Comparison of ENCODE assay signal across 14 cellular contexts in the genomic region with DNA sequence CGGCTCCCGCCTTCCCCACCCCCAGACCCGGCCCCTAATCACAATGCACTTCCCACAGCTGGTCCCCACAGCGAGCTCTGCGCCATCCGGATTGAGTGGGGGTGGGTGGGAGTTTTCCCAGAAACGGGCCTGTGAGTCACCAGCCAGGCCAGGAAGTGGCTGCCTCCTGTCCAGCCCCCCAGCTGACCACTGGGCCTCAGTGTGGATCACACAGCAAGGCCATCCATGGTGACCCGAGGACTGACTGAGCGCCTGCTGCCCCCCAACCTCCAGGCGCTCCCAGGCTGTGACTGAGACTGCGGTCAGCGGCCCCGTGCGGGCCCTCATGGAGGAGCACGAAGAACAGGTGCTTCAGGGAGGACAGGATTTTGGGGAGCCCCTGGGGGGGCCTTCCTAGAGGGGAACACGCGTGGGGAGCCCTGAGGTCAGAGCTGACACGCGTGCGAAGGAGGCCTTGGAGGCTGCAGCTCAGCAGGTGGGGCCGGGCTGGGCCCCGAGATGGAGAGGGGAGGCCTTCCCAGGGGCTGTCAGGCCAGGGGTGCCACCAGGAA. TPM values are rescaled to one million over a fixed set of nuclear protein-coding genes. Genes with fewer than 3 reads are reported as not detected.
DNase-seq lines count a peak whose midpoint lies in the region; ATAC-seq, FAIRE-seq and TF ChIP-seq lines count a peak whose summit lies in the region.
"Had no signal": no experiment of that assay in that cellular context is flagged by ENCODE, and none has a peak within 500 bp of the region (broad histone marks: within the 10 kb centered on the region; RNA-seq: fewer than 3 reads in every experiment).

No MANE protein-coding gene starts in this region.

- TF ChIP-seq RAD21 in SK-N-SH (IDR thresholded peaks at IDR 0.05; ENCODE audit: low read length): no peak

- no peak overlapping the region for H4K12ac ChIP-seq in trophoblast cell (ENCODE audit: low read depth, low read length)

- H3K27ac ChIP-seq in SK-N-SH (ENCODE audit: low read depth in 2 of 2, low read length in 1 of 2) (no peak overlapping the region), gastroesophageal sphincter (peak overlapping the region in 3 of 4 donors; percentile 43 to 59 (median 55)), trophoblast cell (ENCODE audit: low read depth, low read length) (no peak overlapping the region), small intestine (ENCODE audit: low read depth in 1 of 2, low read length in 1 of 2) (peak overlapping the region in 1 of 2 donors; percentile 49)
- H3K27ac ChIP-seq: BLaER1 treated with 17β-estradiol and CSF1 and Interleukin-3, amounts not matched to agents 10 nM and 100 nM had no signal

- H4K91ac ChIP-seq in trophoblast cell (ENCODE audit: low read depth, low read length): peak overlapping the region; percentile 38

- FAIRE-seq in GM12891 (lab: Jason Lieb, UNC): no peak
- FAIRE-seq in small intestine (lab: Jason Lieb, UNC): no peak
- FAIRE-seq: GM12878 had no signal

- no peak overlapping the region for H2AK5ac ChIP-seq in trophoblast cell (ENCODE audit: low read length)

- H3K23ac ChIP-seq in trophoblast cell (ENCODE audit: low read length): no peak overlapping the region

- H3F3A ChIP-seq in SK-N-SH (replicated peaks; ENCODE audit: insufficient read depth): no peaks in the 10 kb centered on the region

- H3K4me3 ChIP-seq in BJ (ENCODE audit: low read depth, low read length) (no peak overlapping the region), SK-N-SH (ENCODE audit: low read depth in 2 of 2, low read length in 1 of 2) (no peak overlapping the region; a peak in 1 of 4 replicates), gastroesophageal sphincter (no peak overlapping the region), trophoblast cell (ENCODE audit: low read depth, low read length) (no peak overlapping the region), small intestine (ENCODE audit: low read depth in 1 of 2, low read length in 2 of 2) (no peak overlapping the region)
- H3K4me3 ChIP-seq: BLaER1 treated with 17β-estradiol and CSF1 and Interleukin-3, amounts not matched to agents 10 nM and 100 nM; GM12878 had no signal

- TF ChIP-seq EP300 in SK-N-SH (IDR thresholded peaks at IDR 0.05; ENCODE audit: borderline replicate concordance in 1 of 2, low read depth in 1 of 2, low read length in 1 of 2) (peak in 1 of 2 experiments; percentile 63; a peak in 2 of 4 replicates), gastroesophageal sphincter (IDR thresholded peaks at IDR 0.05) (no peak)

- DNase-seq in BJ (ENCODE audit: low read depth) (peak; percentile 14), SK-N-SH (peak; percentile 69), trophoblast cell (no peak), GM12891 (ENCODE audit: insufficient read length, low spot score) (no peak), small intestine (no peak), NK-92 (lab: John Stamatoyannopoulos, UW; ENCODE audit: unreplicated experiment) (no peak)
- DNase-seq: activated CD4-positive, alpha-beta T cell treated with anti-CD3 and anti-CD28 coated beads, Interleukin-2, amount 10 ng/mL, durations not matched to agents 24 days and 14 days; foreskin melanocyte; NCI-H1105; stimulated activated CD4-positive, alpha-beta T cell treated with anti-CD3 and anti-CD28 coated beads, Interleukin-4, amount 100 ng/mL, for 24 hours had no signal

- H4K8ac ChIP-seq in trophoblast cell (ENCODE audit: low read depth, low read length): no peak overlapping the region

- H3K4me1 ChIP-seq in SK-N-SH (ENCODE audit: control insufficient read depth in 1 of 2, insufficient read depth in 2 of 2, low read depth in 1 of 2, low read length in 1 of 2) (peaks cover 9 to 11% of the 10 kb centered on the region in 2 experiments; a peak in 3 of 4 replicates), gastroesophageal sphincter (peaks cover 0 to 22% (median 0%) of the 10 kb centered on the region in 3 donors), trophoblast cell (ENCODE audit: control insufficient read depth in 1 of 2, insufficient read depth in 2 of 2, low read length in 2 of 2) (peaks cover 3 to 10% of the 10 kb centered on the region in 2 experiments), small intestine (ENCODE audit: control insufficient read depth in 2 of 2, insufficient read depth in 1 of 2, low read depth in 1 of 2, low read length in 1 of 2) (no peaks in the 10 kb centered on the region)

- no peak for TF ChIP-seq POLR2A in gastroesophageal sphincter (IDR thresholded peaks at IDR 0.05)
- TF ChIP-seq POLR2A in GM18505 (IDR thresholded peaks at IDR 0.05; ENCODE audit: borderline replicate concordance, extremely low read depth, insufficient read depth, insufficient read length): no peak
- TF ChIP-seq POLR2A in GM12891 (IDR thresholded peaks at IDR 0.05; ENCODE audit: low read depth, low read length): no peak

- H3K36me3 ChIP-seq in BJ (ENCODE audit: control insufficient read depth, insufficient read depth, low read length): no peaks in the 10 kb centered on the region
- no peaks in the 10 kb centered on the region for H3K36me3 ChIP-seq in SK-N-SH (replicated peaks in 1 of 2; ENCODE audit: control insufficient read depth in 1 of 2, insufficient read depth in 2 of 2, low read length in 1 of 2)
- H3K36me3 ChIP-seq in gastroesophageal sphincter: no peaks in the 10 kb centered on the region
- no peaks in the 10 kb centered on the region for H3K36me3 ChIP-seq in trophoblast cell (ENCODE audit: control insufficient read depth in 1 of 2, insufficient read depth in 2 of 2, low read length in 2 of 2)
- no peaks in the 10 kb centered on the region for H3K36me3 ChIP-seq in small intestine (ENCODE audit: control insufficient read depth in 2 of 2, insufficient read depth in 2 of 2, low read length in 2 of 2)
- H3K36me3 ChIP-seq: BLaER1 treated with 17β-estradiol and CSF1 and Interleukin-3, amounts not matched to agents 10 nM and 100 nM had no signal

- H2BK12ac ChIP-seq in trophoblast cell (ENCODE audit: low read length): no peak overlapping the region

- H3K4ac ChIP-seq in trophoblast cell (ENCODE audit: low read depth, low read length): peak overlapping the region; percentile 20

- peak; percentile 57 for ATAC-seq in gastroesophageal sphincter
- ATAC-seq in GM18505 (IDR thresholded peaks at IDR 0.05; ENCODE audit: unreplicated experiment): no peak
- ATAC-seq: GM12878 had no signal

- peak overlapping the region; percentile 26 for H3K14ac ChIP-seq in trophoblast cell (ENCODE audit: low read length)

- no peaks in the 10 kb centered on the region for H3K9me2 ChIP-seq in SK-N-SH

- no peaks in the 10 kb centered on the region for H4K20me1 ChIP-seq in SK-N-SH (ENCODE audit: insufficient read depth)

- H3K9ac ChIP-seq in SK-N-SH (0 out of 2 replicates have a peak overlapping the region, but pooled peaks have one; percentile 28), trophoblast cell (ENCODE audit: low read length) (no peak overlapping the region)

- TF ChIP-seq CTCF in BJ (IDR thresholded peaks at IDR 0.05; ENCODE audit: insufficient read depth, low read depth, low read length) (no peak), SK-N-SH (IDR thresholded peaks at IDR 0.05) (no peak), gastroesophageal sphincter (IDR thresholded peaks at IDR 0.05) (no peak)

- H3K18ac ChIP-seq in trophoblast cell (ENCODE audit: low read length): no peak overlapping the region

- 94% methylated on average over 12 of the region's 22 CpGs for WGBS in SK-N-SH (ENCODE audit: low lambda C conversion rate)
- 100% methylated on average over 2 of the region's 22 CpGs; no CpG with 5 or more reads in 1 of the 2 donors for WGBS in gastroesophageal sphincter (ENCODE audit: low coverage in 1 of 2), 2 donors
- WGBS in trophoblast cell (ENCODE audit: extremely low coverage, insufficient coverage, insufficient read length): no CpG with 5 or more reads among the region's 22 CpGs
- WGBS in small intestine, 3 donors: 80 to 92% (median 81%) methylated on average over 16 to 22 of the region's 22 CpGs

- H3K79me2 ChIP-seq in SK-N-SH (ENCODE audit: insufficient read depth) (no peaks in the 10 kb centered on the region), trophoblast cell (ENCODE audit: control insufficient read depth, insufficient read depth, low read length, poor library complexity) (peaks cover 2% of the 10 kb centered on the region)

- H3K27me3 ChIP-seq in BJ (ENCODE audit: control insufficient read depth, insufficient read depth, low read length) (no peaks in the 10 kb centered on the region), SK-N-SH (ENCODE audit: insufficient read depth) (no peaks in the 10 kb centered on the region), gastroesophageal sphincter (no peaks in the 10 kb centered on the region), trophoblast cell (ENCODE audit: insufficient read depth, low read length) (no peaks in the 10 kb centered on the region), small intestine (ENCODE audit: control insufficient read depth in 2 of 2, insufficient read depth in 2 of 2, low read length in 2 of 2) (no peaks in the 10 kb centered on the region)

- H2BK5ac ChIP-seq in trophoblast cell (ENCODE audit: low read depth, low read length, poor library complexity): no peak overlapping the region

- peak overlapping the region; percentile 36 for H2BK120ac ChIP-seq in trophoblast cell (ENCODE audit: insufficient read depth, low read length, poor library complexity)

- CTCF ChIA-PET in BJ (lab: Yijun Ruan, JAX) (interaction anchor here (1.0 to 2.0 kb wide), 6 partner anchors 11 to 130 kb away, joined by 4 to 11 read pairs (median 6); no protein-coding TSS in a partner anchor), SK-N-SH (lab: Yijun Ruan, JAX) (interaction anchor here (0.7 to 3.2 kb wide), 3 partner anchors 10 to 130 kb away, joined by 3 to 15 read pairs (median 13); no protein-coding TSS in a partner anchor)

- POLR2A ChIA-PET in BJ (lab: Charles Lee): no interaction called here
- POLR2A ChIA-PET in SK-N-SH (lab: Yijun Ruan, JAX): no interaction called here

- no peaks in the 10 kb centered on the region for H3K9me3 ChIP-seq in SK-N-SH
- H3K9me3 ChIP-seq in gastroesophageal sphincter: no peaks in the 10 kb centered on the region
- H3K9me3 ChIP-seq in trophoblast cell (ENCODE audit: insufficient read depth, low read depth, low read length): peaks cover 1% of the 10 kb centered on the region
- no peaks in the 10 kb centered on the region for H3K9me3 ChIP-seq in small intestine (ENCODE audit: control insufficient read depth, low read depth)
- H3K9me3 ChIP-seq: BLaER1 treated with 17β-estradiol and CSF1 and Interleukin-3, amounts not matched to agents 10 nM and 100 nM had no signal

- H2AFZ ChIP-seq in SK-N-SH (ENCODE audit: low read depth): no peak overlapping the region
- no peak overlapping the region for H2AFZ ChIP-seq in trophoblast cell (ENCODE audit: insufficient read depth, low read length, poor library complexity)

- H3K79me1 ChIP-seq in trophoblast cell (ENCODE audit: low read length): peaks cover 19% of the 10 kb centered on the region

- H3K4me2 ChIP-seq in SK-N-SH (peak overlapping the region; percentile 76), trophoblast cell (ENCODE audit: low read length) (no peak overlapping the region)

RNA-seq across cellular contexts. Expression of gene EGFL7, which starts 48.3 kb away (rescaled TPM):
- polyA plus RNA-seq in BJ (2011; rRNA removed) (13.8 and 26.9 TPM in 2 replicates), SK-N-SH (2012; rRNA removed) (39.8 and 43.0 TPM in 2 replicates), small intestine (100 to 1,000 TPM in 1 of 3 donors, 10 to 100 TPM in 2; 15.4 to 114 (median 16.8) TPM)
- 1.5 and 1.9 TPM in 2 replicates for polyA minus RNA-seq in BJ (2011; rRNA and poly(A)+ RNA removed)
- 16.4 and 32.5 TPM in 2 replicates for polyA plus RNA-seq in SK-N-SH (2012; cell fraction: cytosol; rRNA removed)
- polyA plus RNA-seq in SK-N-SH (2012; cell fraction: nucleus; rRNA removed): 32.6 and 35.1 TPM in 2 replicates
- total RNA-seq in gastroesophageal sphincter: 10 to 100 TPM; 38.8 to 81.0 (median 56.4) TPM
- 29.6 and 29.9 TPM in 2 replicates for polyA plus RNA-seq in trophoblast cell (2013)
- 0.09 TPM for polyA plus RNA-seq in GM12891 (2012; ENCODE audit: low read depth, missing spikeins)

Comparison
In these comparisons a context has a peak if more than half of its experiments do, and no peak if none do; other contexts are left out.
1. DNase-seq: peak in BJ (single experiment) and SK-N-SH (single experiment); none in trophoblast cell (0 of 2), GM12891 (single experiment), small intestine (single experiment) and NK-92 (single experiment).
2. H3K27ac ChIP-seq: peak in gastroesophageal sphincter (3 of 4); none in SK-N-SH (0 of 2) and trophoblast cell (single experiment).